In the genomic region with DNA sequence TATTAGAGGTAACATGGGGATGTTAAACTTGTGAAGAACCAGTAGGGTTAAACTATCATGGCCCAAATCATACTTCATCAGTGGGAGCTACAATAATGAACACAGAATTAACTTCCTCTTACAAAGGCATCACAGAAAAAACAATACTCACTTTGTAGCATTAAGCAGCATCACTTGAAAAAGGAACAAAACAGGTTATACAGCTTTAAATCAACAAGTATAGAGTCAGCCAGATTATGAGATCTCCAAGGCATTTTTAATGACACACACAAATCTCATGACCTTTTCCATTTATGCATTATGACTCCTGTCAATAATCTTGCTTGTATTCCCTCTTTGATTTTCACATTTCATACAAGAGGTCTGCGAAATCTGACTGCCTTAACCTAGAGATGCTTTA, we compare ENCODE assay signal across 2 cellular contexts.
TF ChIP-seq lines count a peak whose summit lies in the region.

No MANE protein-coding gene starts in this region.

TF ChIP-seq in HEK293, 187 proteins besides CTCF, POLR2A, EP300 and RAD21 (continued from another document):
- TF ChIP-seq ZNF221 (tag by site-specific recombination; IDR thresholded peaks at IDR 0.05; ENCODE audit: borderline replicate concordance): no peak

TF ChIP-seq in K562, 482 proteins besides CTCF, POLR2A, EP300 and RAD21 (continued from another document):
- TF ChIP-seq MBD2 (IDR thresholded peaks at IDR 0.05; ENCODE audit: borderline replicate concordance, low read depth) (no peak), PHF20 (IDR thresholded peaks at IDR 0.05; ENCODE audit: partially characterized antibody) (no peak), SMAD3 (CRISPR knock-in tag; conservative IDR thresholded peaks at IDR 0.05) (no peak), CEBPB (tag; IDR thresholded peaks at IDR 0.05) (no peak), ZC3H8 (IDR thresholded peaks at IDR 0.05) (no peak), ZNF174 (CRISPR knock-in tag; IDR thresholded peaks at IDR 0.05) (no peak), MTF1 (CRISPR knock-in tag; IDR thresholded peaks at IDR 0.05; ENCODE audit: borderline replicate concordance) (no peak), TAF7 (tag; IDR thresholded peaks at IDR 0.05) (no peak)
- TF ChIP-seq, protein P1, sequence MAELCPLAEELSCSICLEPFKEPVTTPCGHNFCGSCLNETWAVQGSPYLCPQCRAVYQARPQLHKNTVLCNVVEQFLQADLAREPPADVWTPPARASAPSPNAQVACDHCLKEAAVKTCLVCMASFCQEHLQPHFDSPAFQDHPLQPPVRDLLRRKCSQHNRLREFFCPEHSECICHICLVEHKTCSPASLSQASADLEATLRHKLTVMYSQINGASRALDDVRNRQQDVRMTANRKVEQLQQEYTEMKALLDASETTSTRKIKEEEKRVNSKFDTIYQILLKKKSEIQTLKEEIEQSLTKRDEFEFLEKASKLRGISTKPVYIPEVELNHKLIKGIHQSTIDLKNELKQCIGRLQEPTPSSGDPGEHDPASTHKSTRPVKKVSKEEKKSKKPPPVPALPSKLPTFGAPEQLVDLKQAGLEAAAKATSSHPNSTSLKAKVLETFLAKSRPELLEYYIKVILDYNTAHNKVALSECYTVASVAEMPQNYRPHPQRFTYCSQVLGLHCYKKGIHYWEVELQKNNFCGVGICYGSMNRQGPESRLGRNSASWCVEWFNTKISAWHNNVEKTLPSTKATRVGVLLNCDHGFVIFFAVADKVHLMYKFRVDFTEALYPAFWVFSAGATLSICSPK (IDR thresholded peaks at IDR 0.05; ENCODE audit: borderline replicate concordance): no peak
- TF ChIP-seq, protein P2, sequence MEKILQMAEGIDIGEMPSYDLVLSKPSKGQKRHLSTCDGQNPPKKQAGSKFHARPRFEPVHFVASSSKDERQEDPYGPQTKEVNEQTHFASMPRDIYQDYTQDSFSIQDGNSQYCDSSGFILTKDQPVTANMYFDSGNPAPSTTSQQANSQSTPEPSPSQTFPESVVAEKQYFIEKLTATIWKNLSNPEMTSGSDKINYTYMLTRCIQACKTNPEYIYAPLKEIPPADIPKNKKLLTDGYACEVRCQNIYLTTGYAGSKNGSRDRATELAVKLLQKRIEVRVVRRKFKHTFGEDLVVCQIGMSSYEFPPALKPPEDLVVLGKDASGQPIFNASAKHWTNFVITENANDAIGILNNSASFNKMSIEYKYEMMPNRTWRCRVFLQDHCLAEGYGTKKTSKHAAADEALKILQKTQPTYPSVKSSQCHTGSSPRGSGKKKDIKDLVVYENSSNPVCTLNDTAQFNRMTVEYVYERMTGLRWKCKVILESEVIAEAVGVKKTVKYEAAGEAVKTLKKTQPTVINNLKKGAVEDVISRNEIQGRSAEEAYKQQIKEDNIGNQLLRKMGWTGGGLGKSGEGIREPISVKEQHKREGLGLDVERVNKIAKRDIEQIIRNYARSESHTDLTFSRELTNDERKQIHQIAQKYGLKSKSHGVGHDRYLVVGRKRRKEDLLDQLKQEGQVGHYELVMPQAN (IDR thresholded peaks at IDR 0.05; ENCODE audit: borderline replicate concordance): no peak
